Comparison of ENCODE assay signal across 8 cellular contexts in the genomic region with DNA sequence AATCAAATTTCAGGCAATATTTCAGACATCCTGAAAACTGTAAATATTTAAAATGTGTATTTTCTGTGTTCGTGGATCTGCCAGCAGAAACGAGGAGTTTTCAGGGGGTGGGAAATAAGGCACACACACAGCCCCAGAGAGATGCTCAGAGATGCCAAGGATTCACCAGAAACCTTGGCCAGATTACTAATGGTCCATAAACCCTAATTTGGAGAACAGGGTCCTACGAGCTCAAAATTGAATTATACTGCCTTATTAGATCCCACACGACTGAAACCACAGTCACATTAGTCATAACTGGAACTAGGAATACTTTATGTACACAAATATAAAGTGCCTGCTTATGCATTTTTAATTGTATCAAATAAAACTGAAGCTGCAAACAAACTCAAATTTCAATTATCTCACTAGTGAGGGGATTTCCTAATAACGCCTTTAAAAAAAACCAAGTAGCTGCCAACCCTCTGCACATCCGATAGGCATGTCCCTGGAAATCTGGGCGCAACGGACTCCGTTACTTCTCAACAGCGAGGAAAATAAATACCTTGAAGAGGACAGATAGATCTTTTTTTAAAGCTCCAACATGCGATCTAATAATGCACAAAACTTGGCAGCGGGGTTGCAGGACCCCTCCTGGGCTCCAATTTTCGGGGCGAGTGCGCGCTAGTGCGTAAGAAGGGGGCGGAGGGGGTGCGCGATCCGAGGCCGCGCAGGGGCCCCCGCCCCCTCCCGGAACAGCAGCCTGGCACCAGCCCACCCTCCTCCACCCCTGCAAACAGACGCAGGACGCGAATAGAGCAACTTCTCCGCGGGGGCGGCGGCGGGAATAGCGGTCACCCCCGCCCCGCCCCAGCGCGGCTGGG. TPM values are rescaled to one million over a fixed set of nuclear protein-coding genes. Genes with fewer than 3 reads are reported as not detected.
A peak's percentile ranks its signal among the peaks of the same experiment; 100 is the strongest.
DNase-seq lines count a peak whose midpoint lies in the region; ATAC-seq, FAIRE-seq and TF ChIP-seq lines count a peak whose summit lies in the region.

No MANE protein-coding gene starts in this region.

- TF ChIP-seq CTCF in BE2C (IDR thresholded peaks at IDR 0.05; ENCODE audit: low read depth, low read length) (no peak), bronchial epithelial cell (IDR thresholded peaks at IDR 0.05; ENCODE audit: insufficient read depth, low read length, severe bottlenecking) (no peak)

- intact Hi-C loops in left colon (cut with DNase I, micrococcal nuclease) = no loop called here

- 0 out of 2 replicates have a peak, but pooled peaks cover 2% of the 10 kb centered on the region for H3K9me3 ChIP-seq in BE2C

- H3K4me1 ChIP-seq in BE2C = peaks cover 9% of the 10 kb centered on the region

- H3K36me3 ChIP-seq in BE2C (no peaks in the 10 kb centered on the region), bronchial epithelial cell (ENCODE audit: control insufficient read depth, insufficient read depth, low read length) (no peaks in the 10 kb centered on the region)

- ATAC-seq in GM19372 (IDR thresholded peaks at IDR 0.05; ENCODE audit: low read depth, unreplicated experiment) (peak; percentile 16), left colon (no peak)

- H3K27me3 ChIP-seq in BE2C (no peaks in the 10 kb centered on the region), bronchial epithelial cell (ENCODE audit: control insufficient read depth, insufficient read depth, low read length) (no peaks in the 10 kb centered on the region)

- peak; percentile 93 for FAIRE-seq in HTR-8/SVneo (lab: Jason Lieb, UNC)
- no peak for FAIRE-seq in bronchial epithelial cell (lab: Jason Lieb, UNC)

- peak overlapping the region; percentile 92 for H3K4me3 ChIP-seq in BE2C (ENCODE audit: low read depth, low read length)
- H3K4me3 ChIP-seq in bronchial epithelial cell (ENCODE audit: low read depth, low read length) = peak overlapping the region; percentile 51

- DNase-seq in BE2C = peak; percentile 56
- peak; percentile 72 for DNase-seq in HTR-8/SVneo (ENCODE audit: insufficient read length, low spot score)
- DNase-seq in T-helper 9 cell = peak; percentile 41
- peak; percentile 36 for DNase-seq in bronchial epithelial cell (ENCODE audit: low read depth)
- DNase-seq in left colon = peak; percentile 32 to 59
- DNase-seq in stimulated activated CD4-positive, alpha-beta T cell treated with anti-CD3 and anti-CD28 coated beads, Interleukin-4, amount 100 ng/mL, for 1 hour = peak; percentile 52
- DNase-seq in NCI-H2107 treated with DMSO at 0.1 percent for 48 hours (lab: John Stamatoyannopoulos, UW; ENCODE audit: unreplicated experiment) = no peak

RNA-seq across cellular contexts. Expression of a gene that starts 0.9 kb away (rescaled TPM):
- 15.8 TPM for polyA plus RNA-seq in BE2C (2012; ENCODE audit: insufficient read depth, insufficient read length, low read depth)
- total RNA-seq in bronchial epithelial cell (10.8 and 15.9 TPM in 2 replicates), left colon (10 to 100 TPM; 27.8 to 29.4 TPM)
